In genomic region chr17:30714825-30715622, GRCh38 we compare ENCODE assay signal across 8 cellular contexts.
DNase-seq lines count a peak whose midpoint lies in the region; ATAC-seq and TF ChIP-seq lines count a peak whose summit lies in the region.
"Not testable (repeated sequence)": the region's sequence is repeated elsewhere in the genome, so short reads cannot be mapped to it uniquely, and the experiment has no call there.

No MANE protein-coding gene starts in this region.

- not testable (repeated sequence) for H3K27ac Mint-ChIP-seq in activated CD8-positive, alpha-beta T cell treated with anti-CD3 and anti-CD28 coated beads, Interleukin-2, amount 10 ng/mL, durations not matched to agents 7 days and 5 days; chondrocyte (ENCODE audit: unreplicated experiment)
- H3K27ac Mint-ChIP-seq in immature natural killer cell, result peak overlapping the region; percentile 9 to 72 (median 67)

- peak; percentile 65 for ATAC-seq in GM18502 (IDR thresholded peaks at IDR 0.05; ENCODE audit: poor library complexity, unreplicated experiment)
- ATAC-seq in Panc1, result peak; percentile 82
- peak; percentile 80 for ATAC-seq in activated CD8-positive, alpha-beta T cell treated with anti-CD3 and anti-CD28 coated beads, Interleukin-2, amount 10 ng/mL, durations not matched to agents 7 days and 5 days

- not testable (repeated sequence) for H3K36me3 ChIP-seq in Panc1 (ENCODE audit: control insufficient read depth, insufficient read depth, low read length); sigmoid colon

- not testable (repeated sequence) for H3K4me3 ChIP-seq in Panc1 (ENCODE audit: low read depth in 2 of 2, low read length in 2 of 2); sigmoid colon

- CTCF ChIA-PET in Panc1 (lab: Charles Lee), result interaction anchor here (0.7 kb wide), 1 partner anchor 150 kb away, joined by 5 read pairs; no protein-coding TSS in a partner anchor
- CTCF ChIA-PET in activated CD8-positive, alpha-beta T cell treated with anti-CD3 and anti-CD28 coated beads, Interleukin-2, amount 10 ng/mL, durations not matched to agents 7 days and 5 days (lab: Charles Lee), result interaction anchor here (0.6 to 2.2 kb wide), 8 partner anchors 9 to 601 kb away, joined by 3 to 13 read pairs (median 4); partner anchors contain the start of gene GOSR1

- H3K9me3 Mint-ChIP-seq in activated CD8-positive, alpha-beta T cell treated with anti-CD3 and anti-CD28 coated beads, Interleukin-2, amount 10 ng/mL, durations not matched to agents 7 days and 5 days (ENCODE audit: insufficient read depth); chondrocyte (ENCODE audit: low read depth); immature natural killer cell: not testable (repeated sequence)

- TF ChIP-seq CTCF in Panc1 (IDR thresholded peaks at IDR 0.05) (peak; percentile 88), chondrocyte (IDR thresholded peaks at IDR 0.05) (peak; percentile 79), sigmoid colon (IDR thresholded peaks at IDR 0.05) (peak in 2 of 4 experiments; percentile 46 to 52)

- H3K4me1 ChIP-seq in Panc1 (ENCODE audit: control insufficient read depth, insufficient read depth, low read length), result not testable (repeated sequence)
- H3K4me1 ChIP-seq in sigmoid colon, result peaks cover 0 to 28% (median 23%) of the 10 kb centered on the region in 4 donors

- not testable (repeated sequence) for H3K27ac ChIP-seq in Panc1 (ENCODE audit: low read length)
- peak overlapping the region in 2 of 4 donors; percentile 42 to 65 for H3K27ac ChIP-seq in sigmoid colon

- not testable (repeated sequence) for H3K9me3 ChIP-seq in Panc1 (ENCODE audit: control insufficient read depth, insufficient read depth, low read depth, low read length); sigmoid colon

- not testable (repeated sequence) for H3K4me3 Mint-ChIP-seq in activated CD8-positive, alpha-beta T cell treated with anti-CD3 and anti-CD28 coated beads, Interleukin-2, amount 10 ng/mL, durations not matched to agents 7 days and 5 days; chondrocyte (ENCODE audit: unreplicated experiment)
- H3K4me3 Mint-ChIP-seq in immature natural killer cell, result peak overlapping the region in 1 of 5 donors; percentile 27

- not testable (repeated sequence) for H3K36me3 Mint-ChIP-seq in activated CD8-positive, alpha-beta T cell treated with anti-CD3 and anti-CD28 coated beads, Interleukin-2, amount 10 ng/mL, durations not matched to agents 7 days and 5 days (ENCODE audit: low read depth); chondrocyte (ENCODE audit: low read depth); immature natural killer cell

- DNase-seq in ACHN (peak; percentile 46), HUDEP-2 (lab: John Stamatoyannopoulos, UW; ENCODE audit: unreplicated experiment in 76 of 76) (peak in 42 of 76 experiments; percentile 2 to 63 (median 28)), chondrocyte (ENCODE audit: low spot score) (peak; percentile 78), immature natural killer cell (peak; percentile 47 to 65 (median 52)), sigmoid colon (peak; percentile 55)
- not testable (repeated sequence) for DNase-seq in Panc1 (ENCODE audit: low read depth, low spot score)
- peak; percentile 63 for DNase-seq in activated CD8-positive, alpha-beta T cell treated with anti-CD3 and anti-CD28 coated beads, Interleukin-2, amount 10 ng/mL, durations not matched to agents 7 days and 5 days

- peaks cover 13% of the 10 kb centered on the region for H3K27me3 Mint-ChIP-seq in activated CD8-positive, alpha-beta T cell treated with anti-CD3 and anti-CD28 coated beads, Interleukin-2, amount 10 ng/mL, durations not matched to agents 7 days and 5 days (ENCODE audit: low read depth)
- H3K27me3 Mint-ChIP-seq in chondrocyte (ENCODE audit: low read depth), result not testable (repeated sequence)
- H3K27me3 Mint-ChIP-seq in immature natural killer cell (ENCODE audit: low read depth in 3 of 3), result peaks cover 1 to 11% (median 9%) of the 10 kb centered on the region in 3 donors

- TF ChIP-seq POLR2A in sigmoid colon (IDR thresholded peaks at IDR 0.05), result not testable (repeated sequence)

- 49 to 64% methylated on average over 25 of the region's 25 CpGs for WGBS in sigmoid colon, 2 donors

- POLR2A ChIA-PET in Panc1 (lab: Charles Lee), result not testable (repeated sequence)
- POLR2A ChIA-PET in activated CD8-positive, alpha-beta T cell treated with anti-CD3 and anti-CD28 coated beads, Interleukin-2, amount 10 ng/mL, durations not matched to agents 7 days and 5 days (lab: Charles Lee), result interaction anchor here (0.6 kb wide), 1 partner anchor 116 kb away, joined by 8 read pairs; no protein-coding TSS in a partner anchor

- intact Hi-C loops in Panc1 (cut with micrococcal nuclease; ENCODE audit: unreplicated experiment), result not testable (repeated sequence)
- intact Hi-C loops in sigmoid colon (cut with DNase I), result loop anchor here (5.0 to 10.0 kb wide), 3 partner anchors 110 to 240 kb away; partner anchors contain the start of genes CRLF3 and GOSR1

- not testable (repeated sequence) for H3K27me3 ChIP-seq in Panc1 (ENCODE audit: control insufficient read depth, insufficient read depth, low read length); sigmoid colon

- in situ Hi-C loops in ACHN (cut with HindIII; ENCODE audit: low pct_ligation_motif_present, low pct_unique_long_range_greater_than_20kb, low sequenced_read_pairs); Panc1 (cut with HindIII; ENCODE audit: low pct_unique_long_range_greater_than_20kb, low sequenced_read_pairs): not testable (repeated sequence)

- BruUV-seq in Panc1 (replicated peaks; lab: Mats Ljungman, UMichigan), result not testable (repeated sequence)

- peaks cover 19% of the 10 kb centered on the region for H3K4me1 Mint-ChIP-seq in activated CD8-positive, alpha-beta T cell treated with anti-CD3 and anti-CD28 coated beads, Interleukin-2, amount 10 ng/mL, durations not matched to agents 7 days and 5 days (ENCODE audit: low read depth)
- H3K4me1 Mint-ChIP-seq in chondrocyte (ENCODE audit: low read depth), result peaks cover 25% of the 10 kb centered on the region
- peaks cover 35 to 40% of the 10 kb centered on the region in 2 donors for H3K4me1 Mint-ChIP-seq in immature natural killer cell

- TF ChIP-seq EP300 in sigmoid colon (IDR thresholded peaks at IDR 0.05), result not testable (repeated sequence)
